In genomic region chr11:65997286-65997685, GRCh38 we compare ENCODE assay signal across 27 cellular contexts. TPM values are rescaled to one million over a fixed set of nuclear protein-coding genes. Genes with fewer than 3 reads are reported as not detected.
DNase-seq lines count a peak whose midpoint lies in the region; ATAC-seq and TF ChIP-seq lines count a peak whose summit lies in the region.
"Had no signal": no experiment of that assay in that cellular context is flagged by ENCODE, and none has a peak within 500 bp of the region (broad histone marks: within the 10 kb centered on the region; RNA-seq: fewer than 3 reads in every experiment).

No MANE protein-coding gene starts in this region.

- no peak for DNase-seq in activated naive CD4-positive, alpha-beta T cell treated with anti-CD3 and anti-CD28 coated beads for 36 hours
- no peak for DNase-seq in activated naive CD4-positive, alpha-beta T cell treated with anti-CD3 and anti-CD28 coated beads, Interleukin-2, amount 50 U/mL, for 72 hours (ENCODE audit: low spot score in 2 of 2)
- DNase-seq in T-helper 17 cell (no peak), endothelial cell (ENCODE audit: low spot score) (no peak), left ventricle myocardium superior (no peak), NCI-H345 treated with DMSO at 0.1 percent for 48 hours (lab: John Stamatoyannopoulos, UW; ENCODE audit: unreplicated experiment) (no peak)
- no peak for DNase-seq in activated CD8-positive, alpha-beta memory T cell treated with anti-CD3 and anti-CD28 coated beads, Interleukin-2, amount 50 U/mL, for 48 hours
- DNase-seq in effector CD8-positive, alpha-beta T cell (lab: John Stamatoyannopoulos, UW) = no peak
- DNase-seq: activated naive CD4-positive, alpha-beta T cell treated with anti-CD3 and anti-CD28 coated beads, Interleukin-2, amount 50 U/mL, for 16 hours; CD8-positive, alpha-beta T cell; dermis blood vessel endothelial cell; DMS 273 treated with DMSO at 0.1 percent for 48 hours; EL; GOT3; NCI-H1105; NCI-H1930; NCI-H2227 treated with DMSO at 0.1 percent for 48 hours; NCI-H82; SJCRH30; stimulated activated naive CD8-positive, alpha-beta T cell treated with anti-CD3 and anti-CD28 coated beads, Interleukin-15, Interleukin-2, amounts not matched to agents 100 U/mL and 50 U/mL, for 24 hours had no signal

- no peaks in the 10 kb centered on the region for H3K9me3 Mint-ChIP-seq in activated naive CD4-positive, alpha-beta T cell treated with anti-CD3 and anti-CD28 coated beads for 36 hours
- H3K9me3 Mint-ChIP-seq in activated naive CD4-positive, alpha-beta T cell treated with anti-CD3 and anti-CD28 coated beads, Interleukin-2, amount 50 U/mL, for 72 hours = no peaks in the 10 kb centered on the region
- no peaks in the 10 kb centered on the region for H3K9me3 Mint-ChIP-seq in endothelial cell (ENCODE audit: unreplicated experiment)
- H3K9me3 Mint-ChIP-seq: CD8-positive, alpha-beta T cell; central memory CD8-positive, alpha-beta T cell had no signal

- peak overlapping the region; percentile 26 for H3K27ac Mint-ChIP-seq in activated naive CD4-positive, alpha-beta T cell treated with anti-CD3 and anti-CD28 coated beads for 36 hours
- peak overlapping the region in 1 of 2 donors; percentile 29 for H3K27ac Mint-ChIP-seq in activated naive CD4-positive, alpha-beta T cell treated with anti-CD3 and anti-CD28 coated beads, Interleukin-2, amount 50 U/mL, for 72 hours
- peak overlapping the region; percentile 79 for H3K27ac Mint-ChIP-seq in T-helper 17 cell
- no peak overlapping the region for H3K27ac Mint-ChIP-seq in endothelial cell (ENCODE audit: unreplicated experiment)
- H3K27ac Mint-ChIP-seq: CD8-positive, alpha-beta T cell had no signal

- no peak overlapping the region for H3K4me3 Mint-ChIP-seq in activated naive CD4-positive, alpha-beta T cell treated with anti-CD3 and anti-CD28 coated beads for 36 hours
- H3K4me3 Mint-ChIP-seq in T-helper 17 cell = no peak overlapping the region
- peak overlapping the region; percentile 65 for H3K4me3 Mint-ChIP-seq in endothelial cell (ENCODE audit: unreplicated experiment)
- H3K4me3 Mint-ChIP-seq: CD8-positive, alpha-beta T cell; central memory CD8-positive, alpha-beta T cell had no signal

- no peak for ATAC-seq in activated naive CD4-positive, alpha-beta T cell treated with anti-CD3 and anti-CD28 coated beads, Interleukin-2, amount 50 U/mL, for 72 hours
- ATAC-seq in T-helper 17 cell = no peak
- no peak for ATAC-seq in left ventricle myocardium superior
- ATAC-seq: A549; CD8-positive, alpha-beta T cell; left lobe of liver; stimulated activated naive CD8-positive, alpha-beta T cell treated with anti-CD3 and anti-CD28 coated beads, Interleukin-15, Interleukin-2, amounts not matched to agents 100 U/mL and 50 U/mL, for 24 hours had no signal

- CTCF ChIA-PET in activated naive CD4-positive, alpha-beta T cell treated with anti-CD3 and anti-CD28 coated beads for 36 hours (lab: Charles Lee) = no interaction called here

- intact Hi-C loops in activated naive CD4-positive, alpha-beta T cell treated with anti-CD3 and anti-CD28 coated beads for 36 hours (cut with micrococcal nuclease) = no loop called here
- intact Hi-C loops in left ventricle myocardium superior (cut with micrococcal nuclease) = no loop called here

- peaks cover 30% of the 10 kb centered on the region for H3K4me1 Mint-ChIP-seq in activated naive CD4-positive, alpha-beta T cell treated with anti-CD3 and anti-CD28 coated beads for 36 hours (ENCODE audit: low read depth)
- H3K4me1 Mint-ChIP-seq in T-helper 17 cell (peaks cover 30% of the 10 kb centered on the region), endothelial cell (ENCODE audit: unreplicated experiment) (peaks cover 10% of the 10 kb centered on the region)

- H3K9me3 ChIP-seq in T-helper 17 cell (ENCODE audit: control insufficient read depth, low read length, poor library complexity, severe bottlenecking) = no peaks in the 10 kb centered on the region
- H3K9me3 ChIP-seq: A549, SJCRH30, thoracic aorta, vagina had no signal

- peaks cover 33% of the 10 kb centered on the region for H3K36me3 Mint-ChIP-seq in activated naive CD4-positive, alpha-beta T cell treated with anti-CD3 and anti-CD28 coated beads for 36 hours (ENCODE audit: low read depth)
- peaks cover 35 to 43% of the 10 kb centered on the region in 2 donors for H3K36me3 Mint-ChIP-seq in activated naive CD4-positive, alpha-beta T cell treated with anti-CD3 and anti-CD28 coated beads, Interleukin-2, amount 50 U/mL, for 72 hours
- H3K36me3 Mint-ChIP-seq in T-helper 17 cell (ENCODE audit: low read depth) = peaks cover 15% of the 10 kb centered on the region
- H3K36me3 Mint-ChIP-seq in endothelial cell (ENCODE audit: low read depth, unreplicated experiment) = peaks cover 25% of the 10 kb centered on the region

- TF ChIP-seq CTCF in endothelial cell (IDR thresholded peaks at IDR 0.05; ENCODE audit: unreplicated experiment) = no peak

- no peaks in the 10 kb centered on the region for H3K27me3 Mint-ChIP-seq in activated naive CD4-positive, alpha-beta T cell treated with anti-CD3 and anti-CD28 coated beads for 36 hours (ENCODE audit: low read depth)
- H3K27me3 Mint-ChIP-seq in T-helper 17 cell (no peaks in the 10 kb centered on the region), endothelial cell (ENCODE audit: unreplicated experiment) (peaks cover 7% of the 10 kb centered on the region)
- H3K27me3 Mint-ChIP-seq: central memory CD8-positive, alpha-beta T cell had no signal

RNA-seq across cellular contexts. Expression of gene EIF1AD, which starts 4.7 kb away (rescaled TPM):
- 10 to 100 TPM; 31.2 to 31.7 TPM for total RNA-seq in activated naive CD4-positive, alpha-beta T cell treated with anti-CD3 and anti-CD28 coated beads for 36 hours
- 10 to 100 TPM; 47.5 to 86.8 TPM for total RNA-seq in activated naive CD4-positive, alpha-beta T cell treated with anti-CD3 and anti-CD28 coated beads, Interleukin-2, amount 50 U/mL, for 72 hours
- 100 to 1,000 TPM in 1 of 2 donors, 10 to 100 TPM in 1; 85.2 to 100 TPM for total RNA-seq in T-helper 17 cell
- total RNA-seq in endothelial cell (ENCODE audit: unreplicated experiment) = 34.9 TPM
- total RNA-seq in left ventricle myocardium superior = 22.8 TPM

RNA-seq across cellular contexts. Expression of gene BANF1, which starts 5.0 kb away (rescaled TPM):
- 100 to 1,000 TPM; 347 to 369 TPM for total RNA-seq in activated naive CD4-positive, alpha-beta T cell treated with anti-CD3 and anti-CD28 coated beads for 36 hours
- total RNA-seq in activated naive CD4-positive, alpha-beta T cell treated with anti-CD3 and anti-CD28 coated beads, Interleukin-2, amount 50 U/mL, for 72 hours = 100 to 1,000 TPM; 242 to 310 TPM
- total RNA-seq in T-helper 17 cell (10 to 100 TPM; 47.5 to 58.0 TPM), endothelial cell (ENCODE audit: unreplicated experiment) (163 TPM), left ventricle myocardium superior (238 TPM)

RNA-seq across cellular contexts. Expression of gene CST6, which starts 14.5 kb away (rescaled TPM):
- total RNA-seq in activated naive CD4-positive, alpha-beta T cell treated with anti-CD3 and anti-CD28 coated beads for 36 hours = not detected
- under 1 TPM in 1 of 2 donors, not detected in 1; 0.43 TPM for total RNA-seq in activated naive CD4-positive, alpha-beta T cell treated with anti-CD3 and anti-CD28 coated beads, Interleukin-2, amount 50 U/mL, for 72 hours
- total RNA-seq in T-helper 17 cell (not detected), endothelial cell (ENCODE audit: unreplicated experiment) (not detected), left ventricle myocardium superior (not detected)
- total RNA-seq: CD8-positive, alpha-beta T cell; left lobe of liver; LHCN-M2; SJCRH30; skeletal muscle tissue had no signal

RNA-seq across cellular contexts. Expression of gene CATSPER1, which starts 29.0 kb away (rescaled TPM):
- total RNA-seq in activated naive CD4-positive, alpha-beta T cell treated with anti-CD3 and anti-CD28 coated beads for 36 hours = not detected
- under 1 TPM in 1 of 2 donors, not detected in 1; 0.80 TPM for total RNA-seq in activated naive CD4-positive, alpha-beta T cell treated with anti-CD3 and anti-CD28 coated beads, Interleukin-2, amount 50 U/mL, for 72 hours
- total RNA-seq in T-helper 17 cell (not detected), endothelial cell (ENCODE audit: unreplicated experiment) (not detected), left ventricle myocardium superior (not detected)
- total RNA-seq: CD8-positive, alpha-beta T cell; left lobe of liver; skeletal muscle tissue; thoracic aorta; vagina had no signal

RNA-seq across cellular contexts. Expression of gene SART1, which starts 35.8 kb away (rescaled TPM):
- 10 to 100 TPM; 50.1 to 59.9 TPM for total RNA-seq in activated naive CD4-positive, alpha-beta T cell treated with anti-CD3 and anti-CD28 coated beads for 36 hours
- 10 to 100 TPM; 53.1 to 60.2 TPM for total RNA-seq in activated naive CD4-positive, alpha-beta T cell treated with anti-CD3 and anti-CD28 coated beads, Interleukin-2, amount 50 U/mL, for 72 hours
- total RNA-seq in T-helper 17 cell (10 to 100 TPM; 74.2 to 80.9 TPM), endothelial cell (ENCODE audit: unreplicated experiment) (46.5 TPM), left ventricle myocardium superior (32.2 TPM)
